ENCODE assay signal across 8 cellular contexts in genomic region chr6:125956506-125957390, GRCh38. TPM values are rescaled to one million over a fixed set of nuclear protein-coding genes. Genes with fewer than 3 reads are reported as not detected.
DNase-seq lines count a peak whose midpoint lies in the region; ATAC-seq and TF ChIP-seq lines count a peak whose summit lies in the region.

Gene HINT3, plus strand, starts transcription at chr6:125956770. Its CDS starts 208 bp downstream, at chr6:125956978.

- TF ChIP-seq EP300 in SK-N-SH (IDR thresholded peaks at IDR 0.05; ENCODE audit: borderline replicate concordance in 1 of 2, low read depth in 1 of 2, low read length in 1 of 2) (peak in 1 of 2 experiments; percentile 12; a peak in 1 of 4 replicates), suprapubic skin (IDR thresholded peaks at IDR 0.05) (no peak)

- POLR2A ChIA-PET in SK-N-SH (lab: Yijun Ruan, JAX): interaction anchor here (0.6 to 2.9 kb wide), 5 partner anchors 14 to 176 kb away, joined by 3 to 44 read pairs (median 8); partner anchors contain the start of gene NCOA7

- H3K27ac ChIP-seq in SK-N-SH (ENCODE audit: low read depth in 2 of 2, low read length in 1 of 2) (peak within 1 kb of the TSS; percentile 68 to 90), suprapubic skin (peak within 1 kb of the TSS; percentile 94)

- peaks cover 0 to 2% of the 10 kb centered on the region in 2 experiments for H3K36me3 ChIP-seq in SK-N-SH (replicated peaks in 1 of 2; ENCODE audit: control insufficient read depth in 1 of 2, insufficient read depth in 2 of 2, low read length in 1 of 2)
- H3K36me3 ChIP-seq in suprapubic skin: no peaks in the 10 kb centered on the region

- peaks cover 14% of the 10 kb centered on the region; the same call in 1 of the 2 replicates for H3K79me2 ChIP-seq in SK-N-SH (ENCODE audit: insufficient read depth)

- peak; percentile 93 for TF ChIP-seq CTCF in GM10266 (IDR thresholded peaks at IDR 0.05; ENCODE audit: control insufficient read depth, insufficient read depth, low read depth, missing control alignments)
- peak; percentile 97 for TF ChIP-seq CTCF in SK-N-SH (IDR thresholded peaks at IDR 0.05)
- peak; percentile 78 to 97 for TF ChIP-seq CTCF in suprapubic skin (IDR thresholded peaks at IDR 0.05)

- H3K4me2 ChIP-seq in SK-N-SH: peak within 1 kb of the TSS; percentile 92

- CTCF ChIA-PET in SK-N-SH (lab: Yijun Ruan, JAX): interaction anchor here (0.6 to 6.4 kb wide), 64 partner anchors 8 to 663 kb away, joined by 3 to 65 read pairs (median 4); partner anchors contain the start of genes NCOA7 and TRMT11

- no peaks in the 10 kb centered on the region for H3K9me3 Mint-ChIP-seq in activated naive CD4-positive, alpha-beta T cell treated with anti-CD3 and anti-CD28 coated beads, Interleukin-2, amount 50 U/mL, for 24 hours

- peaks cover 4% of the 10 kb centered on the region for H3F3A ChIP-seq in SK-N-SH (replicated peaks; ENCODE audit: insufficient read depth)

- peak within 1 kb of the TSS; percentile 79 to 96 for H3K4me3 ChIP-seq in SK-N-SH (ENCODE audit: low read depth in 2 of 2, low read length in 1 of 2)
- H3K4me3 ChIP-seq in suprapubic skin: peak within 1 kb of the TSS; percentile 99

- peak within 1 kb of the TSS; percentile 63 for H3K27ac Mint-ChIP-seq in activated naive CD4-positive, alpha-beta T cell treated with anti-CD3 and anti-CD28 coated beads, Interleukin-2, amount 50 U/mL, for 24 hours

- H3K4me1 Mint-ChIP-seq in activated naive CD4-positive, alpha-beta T cell treated with anti-CD3 and anti-CD28 coated beads, Interleukin-2, amount 50 U/mL, for 24 hours: peaks cover 14% of the 10 kb centered on the region

- peak within 1 kb of the TSS; percentile 92 for H3K9ac ChIP-seq in SK-N-SH

- H4K20me1 ChIP-seq in SK-N-SH (ENCODE audit: insufficient read depth): no peaks in the 10 kb centered on the region

- H3K27me3 ChIP-seq in SK-N-SH (ENCODE audit: insufficient read depth) (no peaks in the 10 kb centered on the region), suprapubic skin (no peaks in the 10 kb centered on the region)

- H3K9me2 ChIP-seq in SK-N-SH: no peaks in the 10 kb centered on the region

- peak; percentile 91 for DNase-seq in GM10266 (ENCODE audit: extremely low spot score)
- peak; percentile 98 for DNase-seq in NCI-H1048 (lab: John Stamatoyannopoulos, UW)
- peak; percentile 92 for DNase-seq in SK-N-SH
- DNase-seq in globus pallidus (ENCODE audit: low spot score): peak; percentile 97
- peak; percentile 51 to 98 (median 92) for DNase-seq in nucleus accumbens (lab: John Stamatoyannopoulos, UW)
- peak; percentile 97 to 98 for DNase-seq in suprapubic skin (ENCODE audit: low spot score in 2 of 2)

- peak within 1 kb of the TSS; percentile 90 for H2AFZ ChIP-seq in SK-N-SH (ENCODE audit: low read depth)

- H3K4me3 Mint-ChIP-seq in activated naive CD4-positive, alpha-beta T cell treated with anti-CD3 and anti-CD28 coated beads, Interleukin-2, amount 50 U/mL, for 24 hours: no peak within 1 kb of the TSS

- H3K27me3 Mint-ChIP-seq in activated naive CD4-positive, alpha-beta T cell treated with anti-CD3 and anti-CD28 coated beads, Interleukin-2, amount 50 U/mL, for 24 hours: no peaks in the 10 kb centered on the region

- H3K4me1 ChIP-seq in SK-N-SH (ENCODE audit: control insufficient read depth in 1 of 2, insufficient read depth in 2 of 2, low read depth in 1 of 2, low read length in 1 of 2) (peaks cover 7 to 8% of the 10 kb centered on the region in 2 experiments; a peak in 3 of 4 replicates), suprapubic skin (peaks cover 32% of the 10 kb centered on the region)

- TF ChIP-seq POLR2A in suprapubic skin (IDR thresholded peaks at IDR 0.05): peak in 1 of 2 donors; percentile 48

- H3K36me3 Mint-ChIP-seq in activated naive CD4-positive, alpha-beta T cell treated with anti-CD3 and anti-CD28 coated beads, Interleukin-2, amount 50 U/mL, for 24 hours: no peaks in the 10 kb centered on the region

- WGBS in SK-N-SH (ENCODE audit: low lambda C conversion rate): 0% methylated on average over 13 of the region's 82 CpGs
- WGBS in suprapubic skin: 0% methylated on average over 32 of the region's 82 CpGs

- TF ChIP-seq RAD21 in SK-N-SH (IDR thresholded peaks at IDR 0.05; ENCODE audit: low read length): peak; percentile 75

- no peaks in the 10 kb centered on the region for H3K9me3 ChIP-seq in SK-N-SH
- H3K9me3 ChIP-seq in suprapubic skin: no peaks in the 10 kb centered on the region

- ATAC-seq in HG02588 (IDR thresholded peaks at IDR 0.05; ENCODE audit: unreplicated experiment): peak; percentile 94

TF ChIP-seq in SK-N-SH, 30 proteins besides CTCF, POLR2A, EP300 and RAD21 (continues in another document):
- TF ChIP-seq SMC3 (IDR thresholded peaks at IDR 0.05; ENCODE audit: low read depth, low read length) (peak; percentile 84), NFIC (IDR thresholded peaks at IDR 0.05; ENCODE audit: borderline replicate concordance) (no peak; the same call in 1 of the 2 replicates), TEAD4 (IDR thresholded peaks at IDR 0.05; ENCODE audit: borderline replicate concordance, insufficient read depth) (no peak), USF2 (IDR thresholded peaks at IDR 0.05; ENCODE audit: borderline replicate concordance, low read depth, low read length) (no peak), FOXM1 (IDR thresholded peaks at IDR 0.05; ENCODE audit: low read depth) (peak; percentile 61; the same call in 1 of the 2 replicates), GATA2 (CRISPR knock-in tag; IDR thresholded peaks at IDR 0.05) (no peak), USF1 (IDR thresholded peaks at IDR 0.05; ENCODE audit: borderline replicate concordance, low read depth) (no peak), ELF1 (IDR thresholded peaks at IDR 0.05) (no peak), RFX5 (IDR thresholded peaks at IDR 0.05; ENCODE audit: low read length) (peak; percentile 42; the same call in 1 of the 2 replicates), POLR2AphosphoS5 (IDR thresholded peaks at IDR 0.05; ENCODE audit: low read depth, low read length) (peak; percentile 69; the same call in 1 of the 2 replicates), MEF2A (IDR thresholded peaks at IDR 0.05; ENCODE audit: borderline replicate concordance, low read depth) (no peak), FOXJ3 (CRISPR knock-in tag; IDR thresholded peaks at IDR 0.05) (0 out of 2 replicates have a peak, but pooled peaks have one; percentile 39), TAF1 (IDR thresholded peaks at IDR 0.05; ENCODE audit: borderline replicate concordance, low read depth, low read length) (peak; percentile 57; the same call in 1 of the 2 replicates), NRF1 (IDR thresholded peaks at IDR 0.05; ENCODE audit: low read depth, low read length) (no peak), IRF3 (IDR thresholded peaks at IDR 0.05; ENCODE audit: low read depth, low read length) (no peak), TCF12 (IDR thresholded peaks at IDR 0.05) (no peak), MXI1 (IDR thresholded peaks at IDR 0.05; ENCODE audit: low read depth, low read length) (peak; percentile 93), GABPA (IDR thresholded peaks at IDR 0.05; ENCODE audit: low read depth) (no peak), ZBTB33 (IDR thresholded peaks at IDR 0.05; ENCODE audit: borderline replicate concordance, low read depth) (no peak), EZH2phosphoT487 (IDR thresholded peaks at IDR 0.05; ENCODE audit: borderline replicate concordance, low read depth) (no peak), MAX (IDR thresholded peaks at IDR 0.05; ENCODE audit: low read depth) (peak; percentile 66)

RNA-seq across cellular contexts. Expression of gene HINT3, which starts in this region (rescaled TPM):
- polyA plus RNA-seq in SK-N-SH (2012; rRNA removed): 1.8 and 1.9 TPM in 2 replicates
- polyA plus RNA-seq in SK-N-SH (2012; cell fraction: cytosol; rRNA removed): 3.9 and 5.0 TPM in 2 replicates
- polyA plus RNA-seq in SK-N-SH (2012; cell fraction: nucleus; rRNA removed): 1.2 and 1.3 TPM in 2 replicates
- 10 to 100 TPM; 12.5 to 27.0 (median 16.6) TPM for total RNA-seq in suprapubic skin

Comparison
In these comparisons a context has a peak if more than half of its experiments do, and no peak if none do; other contexts are left out.
1. Peak in every context shown above with its lines: DNase-seq, ATAC-seq, H3K4me3 ChIP-seq and H3K27ac ChIP-seq.